Comparison of ENCODE assay signal across 13 cellular contexts in the genomic region with DNA sequence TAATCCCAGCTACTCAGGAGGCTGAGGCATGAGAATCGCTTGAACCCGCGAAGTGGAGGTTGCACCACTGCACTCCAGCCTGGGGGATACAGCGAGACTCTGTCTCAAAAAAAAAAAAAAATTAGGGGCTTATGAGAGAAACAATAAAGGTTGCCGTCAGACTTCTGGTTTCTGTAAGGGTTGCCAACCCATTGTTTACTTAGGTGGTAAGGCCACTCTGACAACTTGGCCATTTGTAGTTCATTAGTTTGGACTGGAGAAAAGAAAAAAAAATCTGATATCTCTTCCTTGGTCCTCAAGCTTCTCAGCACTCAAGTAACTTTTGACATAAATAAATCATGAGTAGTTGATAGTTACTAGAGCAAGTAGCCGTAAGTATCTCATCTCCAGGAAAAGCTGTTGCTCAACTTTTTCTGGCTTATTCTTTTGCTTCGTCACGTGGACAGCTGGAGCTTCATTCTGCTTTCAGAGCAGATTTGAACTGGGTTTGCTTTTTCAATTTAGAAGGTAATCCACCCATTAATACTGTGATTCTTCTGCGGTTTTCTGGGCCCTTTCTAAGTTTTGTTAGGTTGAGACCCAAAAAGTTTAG. TPM values are rescaled to one million over a fixed set of nuclear protein-coding genes. Genes with fewer than 3 reads are reported as not detected.
DNase-seq lines count a peak whose midpoint lies in the region; ATAC-seq and TF ChIP-seq lines count a peak whose summit lies in the region.
"Had no signal": no experiment of that assay in that cellular context is flagged by ENCODE, and none has a peak within 500 bp of the region (broad histone marks: within the 10 kb centered on the region; RNA-seq: fewer than 3 reads in every experiment).

No MANE protein-coding gene starts in this region.

- H3K9ac ChIP-seq in colonic mucosa (ENCODE audit: low read depth in 2 of 2, low read length in 2 of 2): no peak overlapping the region
- peak overlapping the region in 2 of 5 donors; percentile 68 to 75 for H3K9ac ChIP-seq in subcutaneous abdominal adipose tissue (ENCODE audit: low read length in 5 of 5)
- no peak overlapping the region for H3K9ac ChIP-seq in SK-N-SH

- POLR2A ChIA-PET in SK-N-SH (lab: Yijun Ruan, JAX): no interaction called here

- TF ChIP-seq EP300 in SK-N-SH (IDR thresholded peaks at IDR 0.05; ENCODE audit: borderline replicate concordance in 1 of 2, low read depth in 1 of 2, low read length in 1 of 2): no peak

- no peak overlapping the region for H2AFZ ChIP-seq in SK-N-SH (ENCODE audit: low read depth)

- H3K27me3 ChIP-seq in colonic mucosa: no peaks in the 10 kb centered on the region
- H3K27me3 ChIP-seq in left lung: no peaks in the 10 kb centered on the region
- H3K27me3 ChIP-seq in subcutaneous abdominal adipose tissue (ENCODE audit: control insufficient read depth in 5 of 5, insufficient read depth in 4 of 5, low read length in 5 of 5): no peaks in the 10 kb centered on the region
- H3K27me3 ChIP-seq in SK-N-SH (ENCODE audit: insufficient read depth): no peaks in the 10 kb centered on the region
- H3K27me3 ChIP-seq: MG63 had no signal

- H3K27ac ChIP-seq in colonic mucosa (peak overlapping the region; percentile 44), left lung (peak overlapping the region; percentile 81 to 82), subcutaneous abdominal adipose tissue (ENCODE audit: low read depth, low read length) (peak overlapping the region; percentile 85), SK-N-SH (ENCODE audit: low read depth in 2 of 2, low read length in 1 of 2) (no peak overlapping the region)

- H3K4me3 ChIP-seq in colonic mucosa: no peak overlapping the region
- no peak overlapping the region for H3K4me3 ChIP-seq in left lung
- peak overlapping the region in 1 of 5 donors; percentile 24 for H3K4me3 ChIP-seq in subcutaneous abdominal adipose tissue (ENCODE audit: low read depth in 1 of 5, low read length in 5 of 5)
- no peak overlapping the region for H3K4me3 ChIP-seq in SK-N-SH (ENCODE audit: low read depth in 2 of 2, low read length in 1 of 2)
- H3K4me3 ChIP-seq: MG63 had no signal

- no peaks in the 10 kb centered on the region for H3K9me3 ChIP-seq in colonic mucosa
- H3K9me3 ChIP-seq in left lung: no peaks in the 10 kb centered on the region
- H3K9me3 ChIP-seq in subcutaneous abdominal adipose tissue (ENCODE audit: control insufficient read depth in 5 of 5, low read length in 5 of 5): no peaks in the 10 kb centered on the region
- no peaks in the 10 kb centered on the region for H3K9me3 ChIP-seq in SK-N-SH
- H3K9me3 ChIP-seq: MG63 had no signal

- intact Hi-C loops in colonic mucosa (cut with DNase I) (no loop called here), left lung (cut with DNase I) (no loop called here)

- H3K4me1 ChIP-seq in colonic mucosa (no peaks in the 10 kb centered on the region), left lung (peaks cover 26 to 97% of the 10 kb centered on the region in 2 donors), subcutaneous abdominal adipose tissue (ENCODE audit: control insufficient read depth in 5 of 5, insufficient read depth in 5 of 5, low read length in 5 of 5) (peaks cover 4 to 24% (median 20%) of the 10 kb centered on the region in 5 donors), SK-N-SH (ENCODE audit: control insufficient read depth in 1 of 2, insufficient read depth in 2 of 2, low read depth in 1 of 2, low read length in 1 of 2) (no peaks in the 10 kb centered on the region)

- CTCF ChIA-PET in SK-N-SH (lab: Yijun Ruan, JAX): interaction anchor here (1.3 kb wide), 1 partner anchor 39 kb away, joined by 3 read pairs; no protein-coding TSS in a partner anchor

- TF ChIP-seq RAD21 in SK-N-SH (IDR thresholded peaks at IDR 0.05; ENCODE audit: low read length): no peak

- ATAC-seq in left lung (peak; percentile 56), GM21515 (IDR thresholded peaks at IDR 0.05; ENCODE audit: unreplicated experiment) (no peak), HG02840 (IDR thresholded peaks at IDR 0.05; ENCODE audit: low FRiP score, unreplicated experiment) (no peak)

- H3K4me2 ChIP-seq in SK-N-SH: no peak overlapping the region

- WGBS in SK-N-SH (ENCODE audit: low lambda C conversion rate): 96% methylated on average over 9 of the region's 9 CpGs

- H3K79me2 ChIP-seq in SK-N-SH (ENCODE audit: insufficient read depth): peaks cover 99% of the 10 kb centered on the region

- DNase-seq in LHCN-M2 (ENCODE audit: low read depth) (peak; percentile 52), colonic mucosa (peak; percentile 24), left lung (no peak), NCI-H2029 (lab: John Stamatoyannopoulos, UW) (no peak), SK-N-SH (no peak)
- DNase-seq: DMS79 treated with DMSO at 0.1 percent for 48 hours; effector memory CD4-positive, alpha-beta T cell; islet precursor cell; MG63; stimulated activated naive CD4-positive, alpha-beta T cell treated with Interleukin-2 at 50 U/mL for 16 hours had no signal

- H3K36me3 ChIP-seq in colonic mucosa (no peaks in the 10 kb centered on the region), left lung (no peaks in the 10 kb centered on the region), subcutaneous abdominal adipose tissue (ENCODE audit: control insufficient read depth in 5 of 5, insufficient read depth in 5 of 5, low read length in 5 of 5) (no peaks in the 10 kb centered on the region), SK-N-SH (replicated peaks in 1 of 2; ENCODE audit: control insufficient read depth in 1 of 2, insufficient read depth in 2 of 2, low read length in 1 of 2) (peaks cover 0 to 8% of the 10 kb centered on the region in 2 experiments)
- H3K36me3 ChIP-seq: MG63 had no signal

- H3F3A ChIP-seq in SK-N-SH (replicated peaks; ENCODE audit: insufficient read depth): peaks cover 4% of the 10 kb centered on the region

- TF ChIP-seq CTCF in colonic mucosa (IDR thresholded peaks at IDR 0.05) (no peak), left lung (IDR thresholded peaks at IDR 0.05) (no peak), SK-N-SH (IDR thresholded peaks at IDR 0.05) (no peak)

- H3K9me2 ChIP-seq in SK-N-SH: no peaks in the 10 kb centered on the region

- peaks cover 79% of the 10 kb centered on the region for H4K20me1 ChIP-seq in SK-N-SH (ENCODE audit: insufficient read depth)

TF ChIP-seq in SK-N-SH, 30 proteins besides CTCF, POLR2A, EP300 and RAD21 (continues in another document):
- TF ChIP-seq RCOR1 (IDR thresholded peaks at IDR 0.05; ENCODE audit: low read length) (no peak), ZBTB33 (IDR thresholded peaks at IDR 0.05; ENCODE audit: borderline replicate concordance, low read depth) (no peak), FOSL2 (IDR thresholded peaks at IDR 0.05; ENCODE audit: borderline replicate concordance, low read depth) (no peak)

RNA-seq across cellular contexts. Expression of gene SNX1, which starts 9.4 kb away (rescaled TPM):
- total RNA-seq in LHCN-M2 (2014; rRNA removed): 31.5 and 42.9 TPM in 2 replicates
- 52.9 TPM for polyA plus RNA-seq in LHCN-M2 (2012)
- 100 to 1,000 TPM; 116 to 125 TPM for total RNA-seq in colonic mucosa
- 100 to 1,000 TPM; 150 to 160 TPM for total RNA-seq in left lung
- polyA plus RNA-seq in SK-N-SH (2012; rRNA removed): 80.7 and 95.7 TPM in 2 replicates
- 80.3 and 80.8 TPM in 2 replicates for polyA plus RNA-seq in SK-N-SH (2012; cell fraction: cytosol; rRNA removed)
- 172 and 256 TPM in 2 replicates for polyA plus RNA-seq in SK-N-SH (2012; cell fraction: nucleus; rRNA removed)

RNA-seq across cellular contexts. Expression of gene CIAO2A, which starts 11.6 kb away (rescaled TPM):
- 90.8 and 105 TPM in 2 replicates for total RNA-seq in LHCN-M2 (2014; rRNA removed)
- 35.1 TPM for polyA plus RNA-seq in LHCN-M2 (2012)
- 10 to 100 TPM; 88.7 to 98.3 TPM for total RNA-seq in colonic mucosa
- 10 to 100 TPM; 51.4 to 73.0 TPM for total RNA-seq in left lung
- 53.0 and 65.3 TPM in 2 replicates for polyA plus RNA-seq in SK-N-SH (2012; rRNA removed)
- 76.9 and 96.9 TPM in 2 replicates for polyA plus RNA-seq in SK-N-SH (2012; cell fraction: cytosol; rRNA removed)
- 16.5 and 20.9 TPM in 2 replicates for polyA plus RNA-seq in SK-N-SH (2012; cell fraction: nucleus; rRNA removed)

RNA-seq across cellular contexts. Expression of gene SNX22, which starts 46.3 kb away (rescaled TPM):
- 0.06 TPM in 1 of 2 replicates, not detected in the other for total RNA-seq in LHCN-M2 (2014; rRNA removed)
- 1.2 TPM for polyA plus RNA-seq in LHCN-M2 (2012)
- total RNA-seq in colonic mucosa: under 1 TPM; 0.15 to 0.29 TPM
- 1 to 10 TPM; 6.2 to 7.4 TPM for total RNA-seq in left lung
- polyA plus RNA-seq in SK-N-SH (2012; rRNA removed): 0.94 and 1.2 TPM in 2 replicates
- polyA plus RNA-seq in SK-N-SH (2012; cell fraction: cytosol; rRNA removed): 0.31 and 0.42 TPM in 2 replicates
- polyA plus RNA-seq in SK-N-SH (2012; cell fraction: nucleus; rRNA removed): 4.0 and 4.1 TPM in 2 replicates

RNA-seq across cellular contexts. Expression of gene PPIB, which starts 57.6 kb away (rescaled TPM):
- total RNA-seq in LHCN-M2 (2014; rRNA removed): 478 and 568 TPM in 2 replicates
- polyA plus RNA-seq in LHCN-M2 (2012): 872 TPM
- total RNA-seq in colonic mucosa: 100 to 1,000 TPM; 367 to 656 TPM
- total RNA-seq in left lung: 100 to 1,000 TPM; 554 to 728 TPM
- 1,358 and 1,379 TPM in 2 replicates for polyA plus RNA-seq in SK-N-SH (2012; rRNA removed)
- 1,298 and 1,346 TPM in 2 replicates for polyA plus RNA-seq in SK-N-SH (2012; cell fraction: cytosol; rRNA removed)
- 434 and 570 TPM in 2 replicates for polyA plus RNA-seq in SK-N-SH (2012; cell fraction: nucleus; rRNA removed)

RNA-seq across cellular contexts. Expression of gene DAPK2, which starts 58.9 kb away (rescaled TPM):
- total RNA-seq in LHCN-M2 (2014; rRNA removed) (0.06 and 2.2 TPM in 2 replicates), colonic mucosa (10 to 100 TPM; 23.7 to 26.5 TPM), left lung (10 to 100 TPM; 23.8 to 59.3 TPM)
- 1.1 TPM for polyA plus RNA-seq in LHCN-M2 (2012)
- polyA plus RNA-seq in SK-N-SH (2012; rRNA removed): 1.2 and 1.4 TPM in 2 replicates
- 0.63 and 0.94 TPM in 2 replicates for polyA plus RNA-seq in SK-N-SH (2012; cell fraction: cytosol; rRNA removed)
- polyA plus RNA-seq in SK-N-SH (2012; cell fraction: nucleus; rRNA removed): 3.1 and 3.7 TPM in 2 replicates

Comparison
In these comparisons a context has a peak if more than half of its experiments do, and no peak if none do; other contexts are left out.
1. DNase-seq: peak in LHCN-M2 (single experiment) and colonic mucosa (single experiment); none in left lung (0 of 2), NCI-H2029 (single experiment) and SK-N-SH (single experiment).
2. H3K27ac ChIP-seq: peak in colonic mucosa (single experiment), left lung (2 of 2) and subcutaneous abdominal adipose tissue (single experiment); none in SK-N-SH (0 of 2).